ENCODE assay signal across 8 cellular contexts in the genomic region with DNA sequence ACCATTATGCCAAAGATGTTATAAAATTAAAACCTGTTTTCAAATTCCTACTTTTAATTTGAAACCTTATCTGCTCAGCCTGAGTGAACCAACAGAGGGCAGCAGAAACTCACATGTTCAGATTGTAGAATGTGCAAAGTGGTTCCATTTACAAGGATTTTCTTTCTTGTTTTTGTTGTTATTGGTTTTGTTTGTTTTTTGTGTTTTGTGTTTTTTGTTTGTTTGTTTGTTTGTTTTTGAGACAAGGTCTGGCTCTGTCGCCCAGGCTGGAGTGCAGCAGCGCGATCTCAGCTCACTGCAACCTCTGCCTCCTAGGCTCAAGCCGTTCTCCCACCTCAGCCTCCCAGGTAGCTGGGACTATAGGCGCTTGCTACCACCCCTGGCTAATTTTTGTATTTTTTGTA. TPM values are rescaled to one million over a fixed set of nuclear protein-coding genes. Genes with fewer than 3 reads are reported as not detected.
DNase-seq lines count a peak whose midpoint lies in the region; ATAC-seq, FAIRE-seq and TF ChIP-seq lines count a peak whose summit lies in the region.

No MANE protein-coding gene starts in this region.

- TF ChIP-seq POLR2A in H54 (IDR thresholded peaks at IDR 0.05; ENCODE audit: low read depth, low read length) (no peak), uterus (IDR thresholded peaks at IDR 0.05) (no peak)

- 0 out of 2 replicates have a peak, but pooled peaks cover 5% of the 10 kb centered on the region for H3K36me3 ChIP-seq in PC-9 (ENCODE audit: low read depth)
- H3K36me3 ChIP-seq in lung (ENCODE audit: control insufficient read depth in 2 of 2, insufficient read depth in 2 of 2, low read length in 2 of 2): peaks cover under 1 to 1% of the 10 kb centered on the region in 2 donors
- no peaks in the 10 kb centered on the region for H3K36me3 ChIP-seq in uterus

- peak; percentile 60 for TF ChIP-seq CTCF in CD14-positive monocyte (IDR thresholded peaks at IDR 0.05)
- peak; percentile 97 for TF ChIP-seq CTCF in PC-9 (conservative IDR thresholded peaks at IDR 0.05)
- peak; percentile 78 for TF ChIP-seq CTCF in cardiac fibroblast (IDR thresholded peaks at IDR 0.05; ENCODE audit: low read depth, low read length)
- peak; percentile 56 for TF ChIP-seq CTCF in lung (IDR thresholded peaks at IDR 0.05; ENCODE audit: control extremely low read depth, extremely low read depth)
- TF ChIP-seq CTCF in uterus (IDR thresholded peaks at IDR 0.05): peak; percentile 64 to 77 (median 72)

- no peak overlapping the region for H3K4me3 Mint-ChIP-seq in CD14-positive monocyte

- no peaks in the 10 kb centered on the region for H3K79me2 ChIP-seq in PC-9 (ENCODE audit: low read depth)

- H3K9me3 ChIP-seq in PC-9 (ENCODE audit: insufficient read depth, low read depth) (no peaks in the 10 kb centered on the region), lung (ENCODE audit: control insufficient read depth in 2 of 2, insufficient read depth in 1 of 2, low read length in 1 of 2) (no peaks in the 10 kb centered on the region), uterus (no peaks in the 10 kb centered on the region)

- WGBS in lung, 2 donors: 83 to 90% methylated on average over 5 of the region's 5 CpGs

- H3K27me3 ChIP-seq in PC-9 (ENCODE audit: insufficient read depth, low read depth) (no peaks in the 10 kb centered on the region), lung (ENCODE audit: control insufficient read depth, insufficient read depth) (no peaks in the 10 kb centered on the region), uterus (no peaks in the 10 kb centered on the region)

- POLR2A ChIA-PET in PC-9 (lab: Charles Lee; ENCODE audit: unreplicated experiment): no interaction called here

- ATAC-seq in lung (ENCODE audit: insufficient read depth, low FRiP score) (peak; percentile 47), HG03097 (IDR thresholded peaks at IDR 0.05; ENCODE audit: low FRiP score, unreplicated experiment) (no peak), HG03442 (IDR thresholded peaks at IDR 0.05; ENCODE audit: unreplicated experiment) (no peak)

- no peaks in the 10 kb centered on the region for H3K4me1 Mint-ChIP-seq in CD14-positive monocyte

- no peaks in the 10 kb centered on the region for H3K9me3 Mint-ChIP-seq in CD14-positive monocyte

- H3K4me3 ChIP-seq in PC-9: no peak overlapping the region
- H3K4me3 ChIP-seq in cardiac fibroblast (replicated peaks in 1 of 2; ENCODE audit: low read depth in 2 of 2, low read length in 2 of 2): no peak overlapping the region
- no peak overlapping the region for H3K4me3 ChIP-seq in lung
- no peak overlapping the region for H3K4me3 ChIP-seq in uterus

- peaks cover 13% of the 10 kb centered on the region for H3K4me1 ChIP-seq in PC-9 (replicated peaks; ENCODE audit: insufficient read depth)
- no peaks in the 10 kb centered on the region for H3K4me1 ChIP-seq in lung (ENCODE audit: control insufficient read depth in 2 of 2, insufficient read depth in 2 of 2, low read length in 2 of 2)
- H3K4me1 ChIP-seq in uterus: no peaks in the 10 kb centered on the region

- intact Hi-C loops in CD14-positive monocyte (cut with micrococcal nuclease): loop anchor here (5.0 kb wide), 1 partner anchor 121 kb away; no protein-coding TSS in a partner anchor
- intact Hi-C loops in PC-9 (cut with micrococcal nuclease; ENCODE audit: unreplicated experiment): loop anchor here (1.0 to 5.0 kb wide), 3 partner anchors 120 to 544 kb away; no protein-coding TSS in a partner anchor
- intact Hi-C loops in uterus (cut with DNase I; ENCODE audit: low total_unique reads): no loop called here

- CTCF ChIA-PET in PC-9 (lab: Charles Lee): interaction anchor here (0.6 to 2.6 kb wide), 4 partner anchors 48 to 542 kb away, joined by 3 to 16 read pairs (median 4); a partner anchor contains a TSS

- peaks cover 2 to 3% of the 10 kb centered on the region in 2 donors for H3K36me3 Mint-ChIP-seq in CD14-positive monocyte

- H3K4me2 ChIP-seq in PC-9: no peak overlapping the region

- H3K27ac ChIP-seq in PC-9 (no peak overlapping the region), lung (ENCODE audit: low read depth in 1 of 2, low read length in 1 of 2) (no peak overlapping the region), uterus (no peak overlapping the region)

- no peak overlapping the region for H3K27ac Mint-ChIP-seq in CD14-positive monocyte

- H3K9me2 ChIP-seq in PC-9 (ENCODE audit: insufficient read depth): no peaks in the 10 kb centered on the region

- no peak overlapping the region for H2AFZ ChIP-seq in PC-9

- no TSS peak for BruUV-seq in PC-9 (replicated peaks; lab: Mats Ljungman, UMichigan)

- H3F3A ChIP-seq in PC-9 (ENCODE audit: insufficient read depth, low read depth): no peaks in the 10 kb centered on the region; the same call in 1 of the 2 replicates

- peak; percentile 71 for FAIRE-seq in H54 (lab: Jason Lieb, UNC)

- H4K20me1 ChIP-seq in PC-9 (ENCODE audit: insufficient read depth): no peaks in the 10 kb centered on the region

- peaks cover 0 to 1% (median 0%) of the 10 kb centered on the region in 3 donors for H3K27me3 Mint-ChIP-seq in CD14-positive monocyte (ENCODE audit: low read depth in 3 of 3)

- no peak for DNase-seq in CD14-positive monocyte (ENCODE audit: low spot score)
- DNase-seq in H54 (ENCODE audit: insufficient read length, low spot score): no peak
- DNase-seq in PC-9: peak; percentile 44 to 51
- DNase-seq in cardiac fibroblast (ENCODE audit: low read depth in 2 of 2): peak; percentile 70 to 74
- no peak for DNase-seq in lung (ENCODE audit: low spot score)
- peak in 1 of 2 donors; percentile 24 for DNase-seq in uterus

RNA-seq across cellular contexts. Expression of a gene that starts 22.8 kb away (rescaled TPM):
- polyA plus RNA-seq in CD14-positive monocyte: not detected
- 0.31 TPM in 1 of 2 replicates, not detected in the other for total RNA-seq in PC-9 (2021)
- under 1 TPM in 1 of 2 donors, not detected in 1; 0.11 TPM for total RNA-seq in lung
- polyA plus RNA-seq in lung: under 1 TPM; 0.03 to 0.06 TPM
- not detected for total RNA-seq in uterus

Comparison
In these comparisons a context has a peak if more than half of its experiments do, and no peak if none do; other contexts are left out.
1. DNase-seq: peak in PC-9 (2 of 2) and cardiac fibroblast (2 of 2); none in CD14-positive monocyte (single experiment), H54 (single experiment) and lung (single experiment).
2. Peak in every context shown above with its lines, with median percentiles within 50 percentile points of each other: CTCF ChIP-seq.